Comparison of ENCODE assay signal across 8 cellular contexts in genomic region chr5:66440202-66440680, GRCh38.
A peak's percentile ranks its signal among the peaks of the same experiment; 100 is the strongest.
DNase-seq lines count a peak whose midpoint lies in the region; ATAC-seq and TF ChIP-seq lines count a peak whose summit lies in the region.

No MANE protein-coding gene starts in this region.

- TF ChIP-seq CTCF in GM10266 (IDR thresholded peaks at IDR 0.05; ENCODE audit: control insufficient read depth, insufficient read depth, low read depth, missing control alignments) (no peak), adrenal gland (IDR thresholded peaks at IDR 0.05) (no peak)

- DNase-seq in GM10266 (ENCODE audit: extremely low spot score) (peak; percentile 24), adrenal gland (peak in 4 of 7 donors; percentile 22 to 32 (median 30)), myocyte (ENCODE audit: low read depth) (peak; percentile 13), NCI-H1436 (lab: John Stamatoyannopoulos, UW) (no peak), NCI-H2196 treated with DMSO at 0.1 percent for 48 hours (lab: John Stamatoyannopoulos, UW; ENCODE audit: unreplicated experiment) (no peak)

- no peaks in the 10 kb centered on the region for H3K36me3 ChIP-seq in adrenal gland (replicated peaks in 1 of 2)

- H3K4me1 ChIP-seq in adrenal gland (replicated peaks in 1 of 2): peaks cover 0 to 13% of the 10 kb centered on the region in 2 donors

- intact Hi-C loops in adrenal gland (cut with DNase I): no loop called here

- no peak overlapping the region for H3K27ac ChIP-seq in adrenal gland

- H3K27me3 ChIP-seq in adrenal gland: no peaks in the 10 kb centered on the region

- no peaks in the 10 kb centered on the region for H3K9me3 ChIP-seq in adrenal gland (replicated peaks in 1 of 3)

- no peak overlapping the region for H3K4me3 ChIP-seq in adrenal gland

- WGBS in adrenal gland, 4 donors: 47 to 69% (median 53%) methylated on average over 5 of the region's 5 CpGs

- no peak for TF ChIP-seq POLR2A in adrenal gland (IDR thresholded peaks at IDR 0.05)

- ATAC-seq in HG02798 (IDR thresholded peaks at IDR 0.05; ENCODE audit: poor library complexity, unreplicated experiment) (peak; percentile 61), GM18517 (IDR thresholded peaks at IDR 0.05; ENCODE audit: unreplicated experiment) (no peak), HG03280 (IDR thresholded peaks at IDR 0.05; ENCODE audit: unreplicated experiment) (no peak)

Comparison
In these comparisons a context has a peak if more than half of its experiments do, and no peak if none do; other contexts are left out.
1. DNase-seq: peak in GM10266 (single experiment), adrenal gland (4 of 7) and myocyte (single experiment); none in NCI-H1436 (single experiment) and NCI-H2196 treated with DMSO at 0.1 percent for 48 hours (single experiment).